Comparison of ENCODE assay signal across 2 cellular contexts in genomic region chr13:72384186-72384823, GRCh38.
TF ChIP-seq lines count a peak whose summit lies in the region.

No MANE protein-coding gene starts in this region.

TF ChIP-seq in endothelial cell of umbilical vein, 7 proteins besides CTCF, POLR2A, EP300 and RAD21:
- TF ChIP-seq EZH2 (IDR thresholded peaks at IDR 0.05; ENCODE audit: borderline replicate concordance, low read depth, low read length, severe bottlenecking) = no peak
- TF ChIP-seq JUN (IDR thresholded peaks at IDR 0.05; ENCODE audit: borderline replicate concordance, insufficient read depth, insufficient read length, low read depth) = no peak
- TF ChIP-seq POLR2AphosphoS5 (IDR thresholded peaks at IDR 0.05; ENCODE audit: insufficient read depth, low read depth, low read length) = no peak
- TF ChIP-seq MAX (IDR thresholded peaks at IDR 0.05; ENCODE audit: insufficient read depth, insufficient read length) = no peak
- TF ChIP-seq MYC (IDR thresholded peaks at IDR 0.05; ENCODE audit: low read depth, low read length) = no peak
- no peak for TF ChIP-seq FOS (IDR thresholded peaks at IDR 0.05; ENCODE audit: borderline replicate concordance, insufficient read depth, low read length)
- TF ChIP-seq GATA2 (IDR thresholded peaks at IDR 0.05; ENCODE audit: insufficient read depth, insufficient read length, low read depth, low read length) = no peak

TF ChIP-seq in HepG2, 621 proteins besides CTCF, POLR2A, EP300 and RAD21 (continues in another document):
- no peak for TF ChIP-seq DMAP1 (CRISPR knock-in tag; IDR thresholded peaks at IDR 0.05)
- TF ChIP-seq POGZ (CRISPR knock-in tag; IDR thresholded peaks at IDR 0.05) = 0 out of 2 replicates have a peak, but pooled peaks have one; percentile 9
- TF ChIP-seq XRCC5 (optimal IDR thresholded peaks at IDR 0.05; ENCODE audit: low read length) = no peak
- no peak for TF ChIP-seq ZBTB42 (CRISPR knock-in tag; IDR thresholded peaks at IDR 0.05)
- TF ChIP-seq TCF7 (IDR thresholded peaks at IDR 0.05; ENCODE audit: low read depth) = peak; percentile 37; the same call in 1 of the 2 replicates
- no peak for TF ChIP-seq ZNF362 (CRISPR knock-in tag; IDR thresholded peaks at IDR 0.05; ENCODE audit: borderline replicate concordance)
- TF ChIP-seq CHD2 (IDR thresholded peaks at IDR 0.05; ENCODE audit: low read depth, low read length) = no peak
- no peak for TF ChIP-seq CREB1 (IDR thresholded peaks at IDR 0.05)
- TF ChIP-seq CREB1 (CRISPR knock-in tag; IDR thresholded peaks at IDR 0.05) = no peak
- no peak for TF ChIP-seq PBX3 (CRISPR knock-in tag; IDR thresholded peaks at IDR 0.05; ENCODE audit: borderline replicate concordance)
- no peak for TF ChIP-seq HMGA1 (CRISPR knock-in tag; conservative IDR thresholded peaks at IDR 0.05)
- TF ChIP-seq ZBTB40 (IDR thresholded peaks at IDR 0.05) = no peak
- no peak for TF ChIP-seq ZBTB40 (CRISPR knock-in tag; IDR thresholded peaks at IDR 0.05)
- no peak for TF ChIP-seq FOXC1 (CRISPR knock-in tag; IDR thresholded peaks at IDR 0.05; ENCODE audit: borderline replicate concordance)
- no peak for TF ChIP-seq ZNF451 (CRISPR knock-in tag; IDR thresholded peaks at IDR 0.05)
- no peak for TF ChIP-seq ZNF282 (IDR thresholded peaks at IDR 0.05; ENCODE audit: partially characterized antibody)
- TF ChIP-seq ZNF784 (CRISPR knock-in tag; IDR thresholded peaks at IDR 0.05; ENCODE audit: borderline replicate concordance) = no peak
- peak; percentile 31; the same call in 1 of the 2 replicates for TF ChIP-seq PAXIP1 (CRISPR knock-in tag; conservative IDR thresholded peaks at IDR 0.05)
- TF ChIP-seq SALL1 (CRISPR knock-in tag; IDR thresholded peaks at IDR 0.05) = no peak
- TF ChIP-seq KDM3A (CRISPR knock-in tag; IDR thresholded peaks at IDR 0.05; ENCODE audit: low read depth) = no peak
- TF ChIP-seq FOXA1 (IDR thresholded peaks at IDR 0.05) = no peak
- 0 out of 2 replicates have a peak, but pooled peaks have one; percentile 27 for TF ChIP-seq FOXA1 (CRISPR knock-in tag; IDR thresholded peaks at IDR 0.05)
- no peak for TF ChIP-seq NKX3-1 (CRISPR knock-in tag; IDR thresholded peaks at IDR 0.05)
- TF ChIP-seq BCL6 (CRISPR knock-in tag; IDR thresholded peaks at IDR 0.05) = peak; percentile 33; the same call in 1 of the 2 replicates
- peak; percentile 70 for TF ChIP-seq NCOA2 (CRISPR knock-in tag; IDR thresholded peaks at IDR 0.05)
- no peak for TF ChIP-seq ATF4 (CRISPR knock-in tag; IDR thresholded peaks at IDR 0.05)
- TF ChIP-seq SOX13 (IDR thresholded peaks at IDR 0.05) = no peak
- peak in 1 of 2 experiments; percentile 32; a peak in 1 of 4 replicates for TF ChIP-seq SOX13 (CRISPR knock-in tag; conservative IDR thresholded peaks at IDR 0.05 in 1 of 2, IDR thresholded peaks at IDR 0.05 in 1 of 2)
- TF ChIP-seq PHF20 (CRISPR knock-in tag; IDR thresholded peaks at IDR 0.05) = no peak
- TF ChIP-seq ZNF124 (CRISPR knock-in tag; IDR thresholded peaks at IDR 0.05) = no peak
- TF ChIP-seq ZBTB3 (CRISPR knock-in tag; IDR thresholded peaks at IDR 0.05; ENCODE audit: borderline replicate concordance, low read depth) = no peak
- no peak for TF ChIP-seq NFE2L1 (CRISPR knock-in tag; IDR thresholded peaks at IDR 0.05; ENCODE audit: borderline replicate concordance)
- TF ChIP-seq TBP (CRISPR knock-in tag; IDR thresholded peaks at IDR 0.05) = no peak
- TF ChIP-seq NR1H2 (CRISPR knock-in tag; IDR thresholded peaks at IDR 0.05; ENCODE audit: borderline replicate concordance, low read depth) = no peak
- peak; percentile 41; the same call in 1 of the 2 replicates for TF ChIP-seq FOXA3 (CRISPR knock-in tag; IDR thresholded peaks at IDR 0.05)
- TF ChIP-seq ZNF512 (CRISPR knock-in tag; IDR thresholded peaks at IDR 0.05) = no peak
- TF ChIP-seq THAP7 (CRISPR knock-in tag; IDR thresholded peaks at IDR 0.05) = no peak
